In genomic region chr3:65342084-65342683, GRCh38 we compare ENCODE assay signal across 7 cellular contexts.
DNase-seq lines count a peak whose midpoint lies in the region; ATAC-seq and TF ChIP-seq lines count a peak whose summit lies in the region.

No MANE protein-coding gene starts in this region.

- BruUV-seq in HCT116 (replicated peaks; lab: Mats Ljungman, UMichigan) = no TSS peak

- no peaks in the 10 kb centered on the region for H3K4me1 ChIP-seq in HCT116 (ENCODE audit: control insufficient read depth in 1 of 2, insufficient read depth in 2 of 2, low read length in 2 of 2)

- POLR2A ChIA-PET in HCT116 (lab: Charles Lee) = no interaction called here

- no peak overlapping the region for H2AFZ ChIP-seq in HCT116 (ENCODE audit: low read depth, low read length, poor library complexity, severe bottlenecking)

- H3K4me3 Mint-ChIP-seq in nephron = no peak overlapping the region

- H3K36me3 Mint-ChIP-seq in nephron (ENCODE audit: low read depth) = no peaks in the 10 kb centered on the region

- RAD21 ChIA-PET in HCT116 (lab: Charles Lee; ENCODE audit: low non-redundant PET in 1 of 2, low total read pairs in 2 of 2, uncharacterized antibody in 2 of 2, unreplicated experiment in 2 of 2) = no interaction called here

- TF ChIP-seq CTCF in GM06990 (IDR thresholded peaks at IDR 0.05; ENCODE audit: insufficient read depth, low read length, poor library complexity, severe bottlenecking) (peak; percentile 59), HCT116 (IDR thresholded peaks at IDR 0.05 in 2 of 3, conservative IDR thresholded peaks at IDR 0.05 in 1 of 3; ENCODE audit: borderline replicate concordance in 1 of 3, insufficient read depth in 1 of 3, low read depth in 2 of 3, low read length in 2 of 3) (peak; percentile 45 to 87 (median 84); a peak in 5 of 6 replicates), dorsolateral prefrontal cortex (IDR thresholded peaks at IDR 0.05 in 54 of 56, conservative IDR thresholded peaks at IDR 0.05 in 2 of 56; ENCODE audit: low read depth in 1 of 56, partially characterized antibody in 56 of 56) (peak in 53 of 56 donors; percentile 25 to 68 (median 52)), nephron (IDR thresholded peaks at IDR 0.05; ENCODE audit: unreplicated experiment in 3 of 3) (peak; percentile 25 to 52 (median 34))

- H4K20me1 ChIP-seq in HCT116 (ENCODE audit: insufficient read depth) = no peaks in the 10 kb centered on the region

- no peaks in the 10 kb centered on the region for H3K9me3 Mint-ChIP-seq in nephron

- no peak overlapping the region for H3K9ac ChIP-seq in HCT116 (ENCODE audit: low read length)

- peak overlapping the region in 2 of 3 experiments; percentile 13 to 27 for H3K27ac Mint-ChIP-seq in nephron

- H3K9me3 ChIP-seq in HCT116 (ENCODE audit: control insufficient read depth in 1 of 2, insufficient read depth in 1 of 2, low read depth in 1 of 2, low read length in 2 of 2) = no peaks in the 10 kb centered on the region

- H3K27me3 ChIP-seq in GM06990 (replicated peaks; ENCODE audit: control insufficient read depth, insufficient read depth, low read length) (no peaks in the 10 kb centered on the region), HCT116 (ENCODE audit: insufficient read depth, low read length) (0 out of 2 replicates have a peak, but pooled peaks cover 6% of the 10 kb centered on the region), dorsolateral prefrontal cortex (no peaks in the 10 kb centered on the region)

- peaks cover 27% of the 10 kb centered on the region for H3K4me1 Mint-ChIP-seq in nephron

- CTCF ChIA-PET in HCT116 (lab: Charles Lee) = interaction anchor here (0.9 to 1.1 kb wide), 3 partner anchors 9 to 854 kb away, joined by 3 read pairs; no protein-coding TSS in a partner anchor

- H3K9me2 ChIP-seq in HCT116 (ENCODE audit: insufficient read depth) = no peaks in the 10 kb centered on the region

- intact Hi-C loops in HCT116 (cut with micrococcal nuclease) = loop anchor here (1.0 to 5.0 kb wide), 5 partner anchors 95 to 855 kb away; no protein-coding TSS in a partner anchor
- intact Hi-C loops in dorsolateral prefrontal cortex (cut with DNase I) = loop anchor here (10.0 kb wide), 2 partner anchors 93 to 393 kb away; no protein-coding TSS in a partner anchor

- H3K27ac ChIP-seq in HCT116 (ENCODE audit: low read depth, low read length) (no peak overlapping the region), dorsolateral prefrontal cortex (no peak overlapping the region)

- H3K27me3 Mint-ChIP-seq in nephron (ENCODE audit: low read depth) = no peaks in the 10 kb centered on the region

- no peak for TF ChIP-seq POLR2A in HCT116 (IDR thresholded peaks at IDR 0.05; ENCODE audit: borderline replicate concordance, extremely low read depth, insufficient read depth, insufficient read length)

- no peak overlapping the region for H3K4me2 ChIP-seq in HCT116 (ENCODE audit: low read length)

- no peaks in the 10 kb centered on the region for H3K36me3 ChIP-seq in GM06990 (ENCODE audit: control insufficient read depth, insufficient read depth, low read length)
- no peaks in the 10 kb centered on the region for H3K36me3 ChIP-seq in HCT116 (ENCODE audit: control insufficient read depth in 1 of 2, insufficient read depth in 2 of 2, low read length in 2 of 2)

- peak; percentile 33 for DNase-seq in GM06990 (ENCODE audit: extremely low read depth, insufficient read length)
- DNase-seq in HCT116 (ENCODE audit: low read depth, low spot score) = peak; percentile 42
- DNase-seq in NOMO-1 treated with dmso at 0.1 percent for 144 hours (lab: John Stamatoyannopoulos, UW; ENCODE audit: unreplicated experiment) = peak; percentile 38
- DNase-seq in dorsolateral prefrontal cortex = peak in 3 of 10 donors; percentile 21 to 42 (median 34)
- DNase-seq in mucosa of gallbladder (ENCODE audit: low spot score) = no peak

- no peak overlapping the region for H3K4me3 ChIP-seq in GM06990 (replicated peaks; ENCODE audit: low read depth, low read length)
- no peak overlapping the region for H3K4me3 ChIP-seq in HCT116 (replicated peaks in 1 of 2; ENCODE audit: low read depth in 1 of 2, low read length in 2 of 2)
- H3K4me3 ChIP-seq in dorsolateral prefrontal cortex = no peak overlapping the region

- TF ChIP-seq RAD21 in HCT116 (IDR thresholded peaks at IDR 0.05; ENCODE audit: low read depth) = peak; percentile 65

- ATAC-seq in HCT116 = peak; percentile 100
- ATAC-seq in HG03139 (IDR thresholded peaks at IDR 0.05; ENCODE audit: unreplicated experiment) = no peak

- H3K79me2 ChIP-seq in HCT116 (ENCODE audit: insufficient read depth, low read length) = no peaks in the 10 kb centered on the region

TF ChIP-seq in HCT116, 20 proteins besides CTCF, POLR2A, EP300 and RAD21:
- TF ChIP-seq SRF (IDR thresholded peaks at IDR 0.05; ENCODE audit: low read depth) (no peak), TCF7L2 (IDR thresholded peaks at IDR 0.05; ENCODE audit: borderline replicate concordance, extremely low read depth, insufficient read depth, insufficient read length) (no peak), EGR1 (IDR thresholded peaks at IDR 0.05; ENCODE audit: low read depth) (no peak), FOSL1 (IDR thresholded peaks at IDR 0.05; ENCODE audit: low read depth) (no peak), CBX3 (IDR thresholded peaks at IDR 0.05; ENCODE audit: low read depth) (no peak), SIN3A (IDR thresholded peaks at IDR 0.05; ENCODE audit: low read depth) (no peak), CEBPB (IDR thresholded peaks at IDR 0.05; ENCODE audit: low read depth) (no peak), ZFX (IDR thresholded peaks at IDR 0.05) (no peak), EZH2 (IDR thresholded peaks at IDR 0.05) (no peak), EZH2phosphoT487 (IDR thresholded peaks at IDR 0.05; ENCODE audit: borderline replicate concordance) (no peak), ZNF274 (IDR thresholded peaks at IDR 0.05; ENCODE audit: low read depth, low read length) (no peak), ZBTB33 (IDR thresholded peaks at IDR 0.05; ENCODE audit: extremely low read depth, insufficient replicate concordance, low read length) (no peak), POLR2AphosphoS5 (IDR thresholded peaks at IDR 0.05; ENCODE audit: low read depth, low read length) (no peak), ELF1 (IDR thresholded peaks at IDR 0.05; ENCODE audit: borderline replicate concordance, low read depth) (no peak), JUND (IDR thresholded peaks at IDR 0.05) (no peak), SP1 (IDR thresholded peaks at IDR 0.05; ENCODE audit: low read depth) (no peak), YY1 (IDR thresholded peaks at IDR 0.05; ENCODE audit: extremely low read depth, insufficient replicate concordance, low read depth, low read length) (no peak)
- TF ChIP-seq, protein P1, sequence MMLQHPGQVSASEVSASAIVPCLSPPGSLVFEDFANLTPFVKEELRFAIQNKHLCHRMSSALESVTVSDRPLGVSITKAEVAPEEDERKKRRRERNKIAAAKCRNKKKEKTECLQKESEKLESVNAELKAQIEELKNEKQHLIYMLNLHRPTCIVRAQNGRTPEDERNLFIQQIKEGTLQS (IDR thresholded peaks at IDR 0.05) = no peak
- TF ChIP-seq, protein P2, sequence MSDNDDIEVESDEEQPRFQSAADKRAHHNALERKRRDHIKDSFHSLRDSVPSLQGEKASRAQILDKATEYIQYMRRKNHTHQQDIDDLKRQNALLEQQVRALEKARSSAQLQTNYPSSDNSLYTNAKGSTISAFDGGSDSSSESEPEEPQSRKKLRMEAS (IDR thresholded peaks at IDR 0.05) = no peak
- TF ChIP-seq, protein P3, sequence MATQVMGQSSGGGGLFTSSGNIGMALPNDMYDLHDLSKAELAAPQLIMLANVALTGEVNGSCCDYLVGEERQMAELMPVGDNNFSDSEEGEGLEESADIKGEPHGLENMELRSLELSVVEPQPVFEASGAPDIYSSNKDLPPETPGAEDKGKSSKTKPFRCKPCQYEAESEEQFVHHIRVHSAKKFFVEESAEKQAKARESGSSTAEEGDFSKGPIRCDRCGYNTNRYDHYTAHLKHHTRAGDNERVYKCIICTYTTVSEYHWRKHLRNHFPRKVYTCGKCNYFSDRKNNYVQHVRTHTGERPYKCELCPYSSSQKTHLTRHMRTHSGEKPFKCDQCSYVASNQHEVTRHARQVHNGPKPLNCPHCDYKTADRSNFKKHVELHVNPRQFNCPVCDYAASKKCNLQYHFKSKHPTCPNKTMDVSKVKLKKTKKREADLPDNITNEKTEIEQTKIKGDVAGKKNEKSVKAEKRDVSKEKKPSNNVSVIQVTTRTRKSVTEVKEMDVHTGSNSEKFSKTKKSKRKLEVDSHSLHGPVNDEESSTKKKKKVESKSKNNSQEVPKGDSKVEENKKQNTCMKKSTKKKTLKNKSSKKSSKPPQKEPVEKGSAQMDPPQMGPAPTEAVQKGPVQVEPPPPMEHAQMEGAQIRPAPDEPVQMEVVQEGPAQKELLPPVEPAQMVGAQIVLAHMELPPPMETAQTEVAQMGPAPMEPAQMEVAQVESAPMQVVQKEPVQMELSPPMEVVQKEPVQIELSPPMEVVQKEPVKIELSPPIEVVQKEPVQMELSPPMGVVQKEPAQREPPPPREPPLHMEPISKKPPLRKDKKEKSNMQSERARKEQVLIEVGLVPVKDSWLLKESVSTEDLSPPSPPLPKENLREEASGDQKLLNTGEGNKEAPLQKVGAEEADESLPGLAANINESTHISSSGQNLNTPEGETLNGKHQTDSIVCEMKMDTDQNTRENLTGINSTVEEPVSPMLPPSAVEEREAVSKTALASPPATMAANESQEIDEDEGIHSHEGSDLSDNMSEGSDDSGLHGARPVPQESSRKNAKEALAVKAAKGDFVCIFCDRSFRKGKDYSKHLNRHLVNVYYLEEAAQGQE (IDR thresholded peaks at IDR 0.05; ENCODE audit: low read depth) = no peak

Comparison
In these comparisons a context has a peak if more than half of its experiments do, and no peak if none do; other contexts are left out.
1. CTCF ChIP-seq: peak in every context shown above with its lines; median percentile 84 in HCT116; 59 in GM06990; 52 in dorsolateral prefrontal cortex; 34 in nephron.